1 cellular context compared by ENCODE assay signal in genomic region chr6:24646771-24647170, GRCh38.
TF ChIP-seq lines count a peak whose summit lies in the region.

No MANE protein-coding gene starts in this region.

TF ChIP-seq in IMR-90, 13 proteins besides CTCF, POLR2A, EP300 and RAD21:
- TF ChIP-seq NFE2L2 (IDR thresholded peaks at IDR 0.05; ENCODE audit: low read depth, low read length), result no peak
- no peak for TF ChIP-seq FOS (IDR thresholded peaks at IDR 0.05; ENCODE audit: low read depth, low read length)
- no peak for TF ChIP-seq BHLHE40 (IDR thresholded peaks at IDR 0.05; ENCODE audit: low read depth, low read length)
- no peak for TF ChIP-seq RCOR1 (IDR thresholded peaks at IDR 0.05; ENCODE audit: insufficient replicate concordance, low read length)
- TF ChIP-seq MAZ (IDR thresholded peaks at IDR 0.05; ENCODE audit: borderline replicate concordance, low read depth, low read length), result no peak
- TF ChIP-seq CEBPB (IDR thresholded peaks at IDR 0.05; ENCODE audit: low read depth, low read length), result no peak
- TF ChIP-seq ELK1 (IDR thresholded peaks at IDR 0.05; ENCODE audit: borderline replicate concordance, low read depth, low read length), result no peak
- TF ChIP-seq SMC3 (IDR thresholded peaks at IDR 0.05; ENCODE audit: low read depth, low read length), result no peak
- no peak for TF ChIP-seq RFX5 (IDR thresholded peaks at IDR 0.05; ENCODE audit: low read depth, low read length)
- TF ChIP-seq MXI1 (IDR thresholded peaks at IDR 0.05; ENCODE audit: borderline replicate concordance, low read depth, low read length), result no peak
- TF ChIP-seq USF2 (IDR thresholded peaks at IDR 0.05; ENCODE audit: low read depth, low read length), result no peak
- TF ChIP-seq MAFK (IDR thresholded peaks at IDR 0.05; ENCODE audit: low read depth, low read length), result no peak
- no peak for TF ChIP-seq CHD1 (IDR thresholded peaks at IDR 0.05; ENCODE audit: low read depth, low read length)
